Comparison of ENCODE assay signal across 10 cellular contexts in genomic region chr7:73737491-73738219, GRCh38. TPM values are rescaled to one million over a fixed set of nuclear protein-coding genes. Genes with fewer than 3 reads are reported as not detected.
DNase-seq lines count a peak whose midpoint lies in the region; ATAC-seq, FAIRE-seq and TF ChIP-seq lines count a peak whose summit lies in the region.
"Had no signal": no experiment of that assay in that cellular context is flagged by ENCODE, and none has a peak within 500 bp of the region (broad histone marks: within the 10 kb centered on the region; RNA-seq: fewer than 3 reads in every experiment).

No MANE protein-coding gene starts in this region.

- H3K9me3 ChIP-seq in HUES64 (ENCODE audit: insufficient read depth, low read depth, low read length): no peaks in the 10 kb centered on the region
- H3K9me3 ChIP-seq in muscle layer of colon (ENCODE audit: low read length): no peaks in the 10 kb centered on the region

- H3K27me3 ChIP-seq in ACC112 (ENCODE audit: insufficient read depth, low read length) (no peaks in the 10 kb centered on the region), HUES64 (ENCODE audit: insufficient read depth, low read length) (peaks cover 4% of the 10 kb centered on the region; the same call in 1 of the 2 replicates), muscle layer of colon (ENCODE audit: control insufficient read depth in 1 of 2, insufficient read depth in 2 of 2, low read length in 2 of 2) (no peaks in the 10 kb centered on the region)

- H3K36me3 ChIP-seq in ACC112 (ENCODE audit: insufficient read depth, low read length): 0 out of 2 replicates have a peak, but pooled peaks cover 4% of the 10 kb centered on the region
- peaks cover 15% of the 10 kb centered on the region for H3K36me3 ChIP-seq in HUES64 (ENCODE audit: insufficient read depth, low read length)
- peaks cover 15% of the 10 kb centered on the region for H3K36me3 ChIP-seq in muscle layer of colon (ENCODE audit: insufficient read depth, low read length)

- H3K4me3 ChIP-seq in ACC112 (ENCODE audit: low read depth, low read length) (peak overlapping the region; percentile 89), HUES64 (ENCODE audit: low read length) (peak overlapping the region; percentile 87), cardiac fibroblast (replicated peaks in 1 of 2; ENCODE audit: low read depth in 2 of 2, low read length in 2 of 2) (peak overlapping the region; percentile 79 to 88), muscle layer of colon (ENCODE audit: low read depth in 1 of 2, low read length in 2 of 2) (peak overlapping the region; percentile 67 to 73)

- no peak overlapping the region for H2AFZ ChIP-seq in ACC112 (ENCODE audit: low read length, unreplicated experiment)

- H3K27ac ChIP-seq in ACC112 (ENCODE audit: low read depth, low read length): no peak overlapping the region
- H3K27ac ChIP-seq in HUES64 (ENCODE audit: low read depth, low read length): no peak overlapping the region
- H3K27ac ChIP-seq in muscle layer of colon (ENCODE audit: low read depth, low read length): peak overlapping the region; percentile 71

- WGBS in HUES64: 78% methylated on average over 17 of the region's 17 CpGs

- H3K9ac ChIP-seq in HUES64 (ENCODE audit: low read depth, low read length) (no peak overlapping the region), muscle layer of colon (ENCODE audit: low read length) (no peak overlapping the region)

- TF ChIP-seq CTCF in cardiac fibroblast (IDR thresholded peaks at IDR 0.05; ENCODE audit: low read depth, low read length): no peak

- no peak for ATAC-seq in HG03457 (IDR thresholded peaks at IDR 0.05; ENCODE audit: unreplicated experiment)

- peaks cover 4% of the 10 kb centered on the region for H3K79me2 ChIP-seq in ACC112 (ENCODE audit: control insufficient read depth, insufficient read depth, low read length, unreplicated experiment)

- DNase-seq in cardiac fibroblast (ENCODE audit: low read depth in 2 of 2) (no peak), superior temporal gyrus (ENCODE audit: extremely low spot score) (no peak), SHP77 treated with DMSO at 0.1 percent for 48 hours (lab: John Stamatoyannopoulos, UW) (no peak), HTR-8/SVneo (ENCODE audit: insufficient read length, low spot score) (no peak)
- DNase-seq: cerebellar nuclear complex, NCI-H1092 had no signal

- FAIRE-seq in HTR-8/SVneo (lab: Jason Lieb, UNC): no peak

- peaks cover 8% of the 10 kb centered on the region for H3K4me1 ChIP-seq in ACC112 (ENCODE audit: control insufficient read depth, insufficient read depth, low read length, unreplicated experiment)
- peaks cover 22% of the 10 kb centered on the region for H3K4me1 ChIP-seq in HUES64 (ENCODE audit: insufficient read depth, low read length)
- peaks cover 7% of the 10 kb centered on the region for H3K4me1 ChIP-seq in muscle layer of colon (ENCODE audit: insufficient read depth, low read length)

RNA-seq across cellular contexts. Expression of gene ABHD11, which starts 0.9 kb away (rescaled TPM):
- polyA plus RNA-seq in HUES64 (2013, experiment 1 of 2): 13.1 TPM
- 10.2 TPM for polyA plus RNA-seq in HUES64 (2013, experiment 2 of 2)

RNA-seq across cellular contexts. Expression of gene STX1A, which starts 18.2 kb away (rescaled TPM):
- polyA plus RNA-seq in HUES64 (2013, experiment 1 of 2): 4.5 TPM
- 6.1 TPM for polyA plus RNA-seq in HUES64 (2013, experiment 2 of 2)

RNA-seq across cellular contexts. Expression of gene CLDN3, which starts 32.4 kb away (rescaled TPM):
- 9.1 TPM for polyA plus RNA-seq in HUES64 (2013, experiment 1 of 2)
- 9.2 TPM for polyA plus RNA-seq in HUES64 (2013, experiment 2 of 2)

RNA-seq across cellular contexts. Expression of gene BUD23, which starts 54.3 kb away (rescaled TPM):
- polyA plus RNA-seq in HUES64 (2013, experiment 1 of 2): 64.4 TPM
- 58.6 TPM for polyA plus RNA-seq in HUES64 (2013, experiment 2 of 2)

RNA-seq across cellular contexts. Expression of gene DNAJC30, which starts 54.4 kb away (rescaled TPM):
- 5.5 TPM for polyA plus RNA-seq in HUES64 (2013, experiment 1 of 2)
- 4.4 TPM for polyA plus RNA-seq in HUES64 (2013, experiment 2 of 2)
